8 cellular contexts compared by ENCODE assay signal in the genomic region with DNA sequence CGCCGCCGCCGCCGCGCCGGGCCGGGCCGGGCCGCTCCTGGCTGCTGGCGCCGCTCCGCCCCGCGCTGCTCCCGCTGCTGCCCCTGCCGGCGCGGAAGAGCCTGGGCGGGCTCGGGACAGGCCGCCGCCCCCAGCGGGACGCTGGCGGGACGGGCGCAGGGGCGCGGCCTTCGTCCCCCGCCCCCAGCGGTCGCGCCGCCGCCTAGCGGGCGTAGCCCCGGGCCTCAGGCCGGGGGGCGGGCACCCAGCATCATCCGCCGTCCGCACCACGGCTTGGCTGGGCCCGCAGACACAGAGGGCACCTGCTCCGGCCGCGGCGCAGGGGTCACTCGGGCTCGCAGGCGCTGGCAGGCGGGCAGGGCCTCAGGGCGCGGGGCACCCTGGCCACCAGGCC. TPM values are rescaled to one million over a fixed set of nuclear protein-coding genes. Genes with fewer than 3 reads are reported as not detected.
DNase-seq lines count a peak whose midpoint lies in the region; ATAC-seq, FAIRE-seq and TF ChIP-seq lines count a peak whose summit lies in the region.

A gene (minus strand): TSS at position 107 of the 394 bp plus-strand sequence. CDS start 218 bp downstream, outside the sequence.

- peak; percentile 75 for ATAC-seq in GM21576 (IDR thresholded peaks at IDR 0.05; ENCODE audit: unreplicated experiment)

- no peak for TF ChIP-seq RAD21 in Ishikawa (IDR thresholded peaks at IDR 0.05; ENCODE audit: low read depth)

- H3K27ac ChIP-seq in astrocyte (ENCODE audit: low read depth, low read length) (peak within 1 kb of the TSS; percentile 77), rectal smooth muscle tissue (ENCODE audit: low read depth, low read length) (peak within 1 kb of the TSS; percentile 82)

- DNase-seq in GDM1 (lab: John Stamatoyannopoulos, UW), result peak; percentile 49
- peak; percentile 62 for DNase-seq in astrocyte (ENCODE audit: low read depth)
- peak; percentile 86 for DNase-seq in hepatic stellate cell (ENCODE audit: low spot score)
- DNase-seq in DMS79 treated with DMSO at 0.1 percent for 48 hours (lab: John Stamatoyannopoulos, UW), result no peak

- no peak for TF ChIP-seq CTCF in astrocyte (IDR thresholded peaks at IDR 0.05; ENCODE audit: insufficient read depth, low read depth, low read length)

- TF ChIP-seq EP300 in Ishikawa (IDR thresholded peaks at IDR 0.05; ENCODE audit: borderline replicate concordance), result no peak

- no peaks in the 10 kb centered on the region for H3K27me3 Mint-ChIP-seq in T-helper 1 cell treated with Interleukin-12 subunit alpha and Interleukin-12 subunit beta and Interleukin-4 antibody, amounts not matched to agents 30 μg/mL and 1 μg/mL, for 36 hours (ENCODE audit: low read depth)
- no peaks in the 10 kb centered on the region for H3K27me3 Mint-ChIP-seq in astrocyte (ENCODE audit: low read depth, unreplicated experiment)

- H3K9ac ChIP-seq in astrocyte (ENCODE audit: low read length), result peak within 1 kb of the TSS; percentile 90
- peak within 1 kb of the TSS; percentile 63 for H3K9ac ChIP-seq in rectal smooth muscle tissue (ENCODE audit: low read length)

- H3K79me2 ChIP-seq in astrocyte (ENCODE audit: insufficient read depth, low read length), result peaks cover 41% of the 10 kb centered on the region

- H3K9me3 Mint-ChIP-seq in T-helper 1 cell treated with Interleukin-12 subunit alpha and Interleukin-12 subunit beta and Interleukin-4 antibody, amounts not matched to agents 30 μg/mL and 1 μg/mL, for 36 hours, result no peaks in the 10 kb centered on the region
- no peaks in the 10 kb centered on the region for H3K9me3 Mint-ChIP-seq in astrocyte (ENCODE audit: unreplicated experiment)

- peaks cover 9% of the 10 kb centered on the region for H3K36me3 Mint-ChIP-seq in T-helper 1 cell treated with Interleukin-12 subunit alpha and Interleukin-12 subunit beta and Interleukin-4 antibody, amounts not matched to agents 30 μg/mL and 1 μg/mL, for 36 hours (ENCODE audit: low read depth)
- no peaks in the 10 kb centered on the region for H3K36me3 Mint-ChIP-seq in astrocyte (ENCODE audit: low read depth, unreplicated experiment)

- H3K9me3 ChIP-seq in astrocyte (ENCODE audit: insufficient read depth, low read depth, low read length), result no peaks in the 10 kb centered on the region

- H3K4me3 Mint-ChIP-seq in T-helper 1 cell treated with Interleukin-12 subunit alpha and Interleukin-12 subunit beta and Interleukin-4 antibody, amounts not matched to agents 30 μg/mL and 1 μg/mL, for 36 hours, result peak within 1 kb of the TSS; percentile 97
- H3K4me3 Mint-ChIP-seq in astrocyte (ENCODE audit: unreplicated experiment), result peak within 1 kb of the TSS; percentile 95

- H3K36me3 ChIP-seq in astrocyte (ENCODE audit: insufficient read depth, low read length), result peaks cover 5% of the 10 kb centered on the region
- no peaks in the 10 kb centered on the region for H3K36me3 ChIP-seq in rectal smooth muscle tissue (ENCODE audit: control insufficient read depth, insufficient read depth, low read length)

- H3K4me1 ChIP-seq in astrocyte (ENCODE audit: insufficient read depth, low read length) (peaks cover 8% of the 10 kb centered on the region), rectal smooth muscle tissue (ENCODE audit: control insufficient read depth, insufficient read depth, low read length) (peaks cover 15% of the 10 kb centered on the region)

- H3K4me3 ChIP-seq in astrocyte (ENCODE audit: insufficient read depth, low read depth, low read length) (peak within 1 kb of the TSS; percentile 68), rectal smooth muscle tissue (ENCODE audit: low read length) (peak within 1 kb of the TSS; percentile 75)

- FAIRE-seq in astrocyte (lab: Jason Lieb, UNC), result no peak

- peaks cover 36% of the 10 kb centered on the region for H4K20me1 ChIP-seq in astrocyte (ENCODE audit: insufficient read depth, low read length)

- peaks cover 35% of the 10 kb centered on the region for H3K4me1 Mint-ChIP-seq in T-helper 1 cell treated with Interleukin-12 subunit alpha and Interleukin-12 subunit beta and Interleukin-4 antibody, amounts not matched to agents 30 μg/mL and 1 μg/mL, for 36 hours (ENCODE audit: low read depth)
- peaks cover 11% of the 10 kb centered on the region for H3K4me1 Mint-ChIP-seq in astrocyte (ENCODE audit: low read depth, unreplicated experiment)

- H3K27me3 ChIP-seq in astrocyte (ENCODE audit: insufficient read depth, low read length), result no peaks in the 10 kb centered on the region
- H3K27me3 ChIP-seq in rectal smooth muscle tissue (ENCODE audit: control insufficient read depth, insufficient read depth, low read length), result no peaks in the 10 kb centered on the region

- H2AFZ ChIP-seq in astrocyte (ENCODE audit: low read depth, low read length), result peak within 1 kb of the TSS; percentile 55

- H3K4me2 ChIP-seq in astrocyte (ENCODE audit: low read length), result peak within 1 kb of the TSS; percentile 84

- peak within 1 kb of the TSS; percentile 84 for H3K27ac Mint-ChIP-seq in T-helper 1 cell treated with Interleukin-12 subunit alpha and Interleukin-12 subunit beta and Interleukin-4 antibody, amounts not matched to agents 30 μg/mL and 1 μg/mL, for 36 hours
- H3K27ac Mint-ChIP-seq in astrocyte (ENCODE audit: unreplicated experiment), result peak within 1 kb of the TSS; percentile 75

TF ChIP-seq in Ishikawa, 13 proteins besides CTCF, POLR2A, EP300 and RAD21:
- TF ChIP-seq NFIC (IDR thresholded peaks at IDR 0.05) (no peak), TAF1 (IDR thresholded peaks at IDR 0.05; ENCODE audit: low read depth) (peak; percentile 21; the same call in 1 of the 2 replicates), CREB1 (IDR thresholded peaks at IDR 0.05; ENCODE audit: low read depth) (no peak), ZBTB7A (IDR thresholded peaks at IDR 0.05; ENCODE audit: low read depth) (no peak), FOXM1 (IDR thresholded peaks at IDR 0.05; ENCODE audit: borderline replicate concordance, low read depth) (no peak), YY1 (IDR thresholded peaks at IDR 0.05; ENCODE audit: low read depth) (no peak), CEBPB (IDR thresholded peaks at IDR 0.05) (no peak)

RNA-seq across cellular contexts. Expression of the gene that starts here (rescaled TPM):
- 86.2 TPM in 2 replicates for total RNA-seq in astrocyte
